Comparison of ENCODE assay signal across 28 cellular contexts in the genomic region with DNA sequence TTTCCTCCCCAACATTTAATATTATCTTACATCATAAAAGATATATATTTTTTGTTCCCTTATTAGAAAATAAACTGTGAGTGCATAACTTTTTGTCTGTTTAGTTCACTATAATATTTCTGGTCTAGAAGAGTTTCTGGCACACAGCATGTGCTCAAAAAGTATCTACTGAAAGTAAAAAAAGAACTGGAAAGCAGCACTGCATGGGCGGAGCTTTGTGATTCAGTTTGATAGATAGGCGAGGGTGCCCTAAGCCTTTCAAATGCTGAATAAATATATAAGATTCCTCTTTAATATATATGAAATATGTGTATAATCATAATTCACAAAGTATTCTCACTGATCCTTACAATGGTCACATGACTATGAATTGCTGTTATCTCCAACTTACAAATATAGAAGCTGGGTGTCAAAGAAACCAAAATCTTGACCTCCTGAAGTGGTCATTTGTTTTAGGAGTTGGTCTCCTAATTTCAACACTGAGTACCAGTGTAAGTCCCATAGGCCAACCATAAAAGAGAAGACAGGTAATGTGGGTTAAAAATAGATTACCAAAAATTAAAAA. TPM values are rescaled to one million over a fixed set of nuclear protein-coding genes. Genes with fewer than 3 reads are reported as not detected.
"Had no signal": no experiment of that assay in that cellular context is flagged by ENCODE, and none has a peak within 500 bp of the region (broad histone marks: within the 10 kb centered on the region; RNA-seq: fewer than 3 reads in every experiment).

No MANE protein-coding gene starts in this region.

- H3K9me3 Mint-ChIP-seq: activated CD4-positive, alpha-beta memory T cell treated with anti-CD3 and anti-CD28 coated beads, Interleukin-2, amount 10 ng/mL, durations not matched to agents 7 days and 5 days; activated CD4-positive, alpha-beta T cell treated with anti-CD3 and anti-CD28 coated beads, Interleukin-2, amount 10 ng/mL, durations not matched to agents 7 days and 5 days; activated naive CD4-positive, alpha-beta T cell treated with anti-CD3 and anti-CD28 coated beads for 36 hours; activated T-helper 17 cell treated with anti-CD3 and anti-CD28 coated beads, Interleukin-2, amount 50 U/mL, for 72 hours; T-helper 1 cell treated with Interleukin-12 subunit alpha and Interleukin-12 subunit beta and Interleukin-4 antibody, amounts not matched to agents 30 μg/mL and 1 μg/mL, for 36 hours had no signal

- ATAC-seq: activated T-helper 17 cell treated with anti-CD3 and anti-CD28 coated beads, Interleukin-2, amount 50 U/mL, for 72 hours; PC-3; WTC11 had no signal

- H3K4me3 Mint-ChIP-seq: activated CD4-positive, alpha-beta memory T cell treated with anti-CD3 and anti-CD28 coated beads, Interleukin-2, amount 10 ng/mL, durations not matched to agents 7 days and 5 days; activated CD4-positive, alpha-beta T cell treated with anti-CD3 and anti-CD28 coated beads, Interleukin-2, amount 10 ng/mL, durations not matched to agents 7 days and 5 days; activated naive CD4-positive, alpha-beta T cell treated with anti-CD3 and anti-CD28 coated beads for 36 hours; activated naive CD8-positive, alpha-beta T cell; activated T-helper 17 cell treated with anti-CD3 and anti-CD28 coated beads, Interleukin-2, amount 50 U/mL, for 72 hours; T-helper 1 cell treated with Interleukin-12 subunit alpha and Interleukin-12 subunit beta and Interleukin-4 antibody, amounts not matched to agents 30 μg/mL and 1 μg/mL, for 36 hours; WTC11 had no signal

- H3K36me3 Mint-ChIP-seq: activated naive CD8-positive, alpha-beta T cell had no signal

- H3K9me2 ChIP-seq: SK-N-SH had no signal

- H3K27me3 Mint-ChIP-seq: activated naive CD8-positive, alpha-beta T cell; activated T-helper 17 cell treated with anti-CD3 and anti-CD28 coated beads, Interleukin-2, amount 50 U/mL, for 72 hours had no signal

- H3K36me3 ChIP-seq: brain microvascular endothelial cell, cardiac muscle cell had no signal

- H3K9me3 ChIP-seq: SK-N-SH had no signal

- H3K27me3 ChIP-seq: brain microvascular endothelial cell, cardiac muscle cell had no signal

- DNase-seq: activated CD4-positive, alpha-beta memory T cell treated with anti-CD3 and anti-CD28 coated beads, Interleukin-2, amount 10 ng/mL, durations not matched to agents 7 days and 5 days; activated CD4-positive, alpha-beta T cell treated with anti-CD3 and anti-CD28 coated beads for 1 hour; activated CD4-positive, alpha-beta T cell treated with anti-CD3 and anti-CD28 coated beads, Interleukin-2, amount 10 ng/mL, durations not matched to agents 7 days and 5 days; activated gamma-delta T cell; activated naive CD4-positive, alpha-beta T cell treated with anti-CD3 and anti-CD28 coated beads for 36 hours; activated T-cell treated with anti-CD3 and anti-CD28 coated beads for 4 hours; activated T-cell treated with anti-CD3 and anti-CD28 coated beads, Interleukin-2, amount 50 U/mL, for 48 hours; brain microvascular endothelial cell; KBM-7; NCI-H1092; NCI-H1417; NCI-H1930; NCI-H2171; NCI-H2227 treated with DMSO at 0.1 percent for 48 hours; NCI-H446 treated with DMSO at 0.1 percent for 48 hours; NCI-H524 treated with DMSO at 0.1 percent for 48 hours; NCI-H774; PC-3; SHP77 treated with DMSO at 0.1 percent for 48 hours; SK-N-SH had no signal

- H3K4me2 ChIP-seq: SK-N-SH had no signal

- H3K4me3 ChIP-seq: cardiac muscle cell had no signal

- H3K27ac ChIP-seq: brain microvascular endothelial cell, cardiac muscle cell had no signal

- H3K27ac Mint-ChIP-seq: activated CD4-positive, alpha-beta memory T cell treated with anti-CD3 and anti-CD28 coated beads, Interleukin-2, amount 10 ng/mL, durations not matched to agents 7 days and 5 days; activated CD4-positive, alpha-beta T cell treated with anti-CD3 and anti-CD28 coated beads, Interleukin-2, amount 10 ng/mL, durations not matched to agents 7 days and 5 days; activated naive CD4-positive, alpha-beta T cell treated with anti-CD3 and anti-CD28 coated beads for 36 hours; activated naive CD8-positive, alpha-beta T cell; activated T-helper 17 cell treated with anti-CD3 and anti-CD28 coated beads, Interleukin-2, amount 50 U/mL, for 72 hours; T-helper 1 cell treated with Interleukin-12 subunit alpha and Interleukin-12 subunit beta and Interleukin-4 antibody, amounts not matched to agents 30 μg/mL and 1 μg/mL, for 36 hours; WTC11 had no signal

RNA-seq across cellular contexts. Expression of a gene that starts 50.8 kb away (rescaled TPM):
- total RNA-seq: activated CD4-positive, alpha-beta memory T cell treated with anti-CD3 and anti-CD28 coated beads, Interleukin-2, amount 10 ng/mL, durations not matched to agents 7 days and 5 days; activated CD4-positive, alpha-beta T cell treated with anti-CD3 and anti-CD28 coated beads, Interleukin-2, amount 10 ng/mL, durations not matched to agents 7 days and 5 days; activated CD8-positive, alpha-beta memory T cell treated with anti-CD3 and anti-CD28 coated beads for 36 hours; activated naive CD4-positive, alpha-beta T cell treated with anti-CD3 and anti-CD28 coated beads for 36 hours; activated T-helper 17 cell treated with anti-CD3 and anti-CD28 coated beads, Interleukin-2, amount 50 U/mL, for 72 hours; cardiac muscle cell; LHCN-M2; M059J; PC-3; WTC11 had no signal
- polyA plus RNA-seq: cardiac muscle cell, SK-N-SH had no signal
